Comparison of ENCODE assay signal across 8 cellular contexts in the genomic region with DNA sequence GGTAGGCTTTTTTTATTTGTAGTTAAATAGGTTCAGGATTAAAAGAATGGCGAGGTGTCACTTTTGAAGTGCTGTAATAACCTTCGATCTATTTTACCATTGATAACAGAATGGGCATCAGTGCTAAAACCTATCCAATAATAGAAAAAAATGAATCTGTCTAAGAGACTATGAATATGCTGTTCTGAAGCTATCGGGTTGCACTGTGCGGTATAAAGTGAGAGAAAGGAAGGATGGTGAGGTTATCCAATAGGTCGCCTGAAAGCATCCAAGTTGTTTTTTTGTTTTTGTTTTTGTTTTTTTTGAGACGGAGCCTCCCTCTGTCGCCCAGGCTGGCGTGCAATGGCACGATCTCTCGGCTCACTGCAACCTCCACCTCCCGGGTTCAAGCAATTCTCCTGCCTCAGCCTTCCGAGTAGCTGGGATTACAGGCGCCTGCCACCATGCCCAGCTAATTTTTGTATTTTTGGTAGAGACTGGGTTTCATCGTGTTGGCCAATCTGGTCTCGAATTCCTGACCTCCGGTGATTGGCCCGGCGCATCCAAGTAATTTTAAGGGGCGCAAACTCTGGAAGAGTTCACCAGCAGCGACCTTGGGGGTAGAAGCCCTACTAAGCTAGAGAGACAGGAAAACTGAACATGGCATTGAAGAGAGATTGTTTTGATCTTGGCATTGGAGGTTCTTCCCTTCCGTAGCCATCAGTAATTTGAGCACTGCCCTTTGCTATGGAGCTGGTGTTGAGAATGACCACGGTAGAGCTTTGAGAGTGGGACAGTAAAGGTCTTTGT. TPM values are rescaled to one million over a fixed set of nuclear protein-coding genes. Genes with fewer than 3 reads are reported as not detected.
DNase-seq lines count a peak whose midpoint lies in the region; ATAC-seq, FAIRE-seq and TF ChIP-seq lines count a peak whose summit lies in the region.

No MANE protein-coding gene starts in this region.

- SMC1A ChIA-PET in GM12878 (lab: Charles Lee; ENCODE audit: uncharacterized antibody, unreplicated experiment), result interaction anchor here (0.6 to 19.3 kb wide), 19 partner anchors 9 to 1945 kb away, joined by 3 to 939 read pairs (median 6); a partner anchor contains a TSS

- peak overlapping the region; percentile 67 for H2AFZ ChIP-seq in GM12878 (ENCODE audit: control insufficient read depth, low read depth, low read length)

- in situ Hi-C loops in GM12878 (cut with MboI), result loop anchor here (10.0 to 25.0 kb wide), 2 partner anchors 343 to 1220 kb away; a partner anchor contains a TSS

- TF ChIP-seq CTCF in GM12878 (IDR thresholded peaks at IDR 0.05 in 2 of 3, conservative IDR thresholded peaks at IDR 0.05 in 1 of 3; ENCODE audit: control insufficient read depth in 2 of 3, extremely low read depth in 1 of 3, insufficient read depth in 1 of 3, low read depth in 3 of 3, low read length in 3 of 3), result no peak

- intact Hi-C loops in GM12878 (cut with micrococcal nuclease; ENCODE audit: unreplicated experiment), result loop anchor here (2.0 to 10.0 kb wide), 3 partner anchors 60 to 343 kb away; a partner anchor contains a TSS

- H3K4me2 ChIP-seq in GM12878 (ENCODE audit: control insufficient read depth, insufficient read depth), result peak overlapping the region; percentile 69
- H3K4me2 ChIP-seq in skeletal muscle satellite cell (ENCODE audit: low read length), result peak overlapping the region; percentile 96

- no peaks in the 10 kb centered on the region for H3K9me3 ChIP-seq in GM12878 (replicated peaks; ENCODE audit: control insufficient read depth, insufficient read depth, low read length)
- H3K9me3 ChIP-seq in skeletal muscle satellite cell (replicated peaks; ENCODE audit: low read length), result no peaks in the 10 kb centered on the region

- WGBS in GM12878 (ENCODE audit: insufficient coverage, insufficient replicate concordance, low lambda C conversion rate, missing lambda C conversion rate), result 2% methylated on average over 22 of the region's 22 CpGs

- no peak for TF ChIP-seq RAD21 in GM12878 (IDR thresholded peaks at IDR 0.05; ENCODE audit: insufficient read depth, low read depth, low read length)

- RAD21 ChIA-PET in GM12878 (lab: Charles Lee; ENCODE audit: unreplicated experiment), result interaction anchor here (1.0 to 5.0 kb wide), 21 partner anchors 9 to 300 kb away, joined by 3 to 69 read pairs (median 13); a partner anchor contains a TSS

- H4K20me1 ChIP-seq in GM12878 (ENCODE audit: control insufficient read depth, insufficient read depth), result no peaks in the 10 kb centered on the region

- H3K4me1 ChIP-seq in GM12878 (ENCODE audit: control insufficient read depth, insufficient read depth, low read length) (peaks cover 9% of the 10 kb centered on the region), skeletal muscle satellite cell (ENCODE audit: control insufficient read depth, insufficient read depth, low read length) (peaks cover 3% of the 10 kb centered on the region)

- TF ChIP-seq EP300 in GM12878 (IDR thresholded peaks at IDR 0.05; ENCODE audit: borderline replicate concordance in 1 of 2, control insufficient read depth in 1 of 2, low read depth in 2 of 2, low read length in 2 of 2), result no peak

- BruUV-seq in GM12878 (replicated peaks; lab: Mats Ljungman, UMichigan), result TSS peak; percentile 98

- no peak for FAIRE-seq in GM12878 (lab: Jason Lieb, UNC)

- H3K27me3 ChIP-seq in GM12878 (replicated peaks in 1 of 2; ENCODE audit: control insufficient read depth in 2 of 2, insufficient read depth in 2 of 2, low read length in 1 of 2) (no peaks in the 10 kb centered on the region), skeletal muscle satellite cell (ENCODE audit: control insufficient read depth, insufficient read depth, low read length) (no peaks in the 10 kb centered on the region)

- no peaks in the 10 kb centered on the region for H3K36me3 ChIP-seq in GM12878 (ENCODE audit: control insufficient read depth in 2 of 2, insufficient read depth in 2 of 2, low read length in 1 of 2)
- no peaks in the 10 kb centered on the region for H3K36me3 ChIP-seq in skeletal muscle satellite cell (ENCODE audit: insufficient read depth, low read length)

- peak overlapping the region; percentile 72 for H3K9ac ChIP-seq in GM12878 (ENCODE audit: control insufficient read depth, insufficient read depth, low read length)
- H3K9ac ChIP-seq in skeletal muscle satellite cell (ENCODE audit: low read depth, low read length), result peak overlapping the region; percentile 82

- H3K79me2 ChIP-seq in GM12878 (ENCODE audit: control insufficient read depth, insufficient read depth, low read length), result no peaks in the 10 kb centered on the region

- POLR2A ChIA-PET in GM12878 (lab: Charles Lee), result interaction anchor here (0.6 to 6.2 kb wide), 15 partner anchors 10 to 647 kb away, joined by 3 to 55 read pairs (median 7); a partner anchor contains a TSS

- H3K4me3 ChIP-seq in GM12878 (peak overlapping the region; percentile 77), skeletal muscle satellite cell (ENCODE audit: low read length) (peak overlapping the region; percentile 81)

- CTCF ChIA-PET in GM12878 (lab: Yijun Ruan, JAX), result interaction anchor here (0.8 to 39.0 kb wide), 13 partner anchors 7 to 300 kb away, joined by 3 to 2021 read pairs (median 9); a partner anchor contains a TSS

- H3K27ac ChIP-seq in GM12878 (ENCODE audit: control insufficient read depth, insufficient read depth), result peak overlapping the region; percentile 59

- no peak; the same call in 1 of the 2 replicates for TF ChIP-seq POLR2A in GM12878 (IDR thresholded peaks at IDR 0.05; ENCODE audit: low read depth, low read length)

- peak; percentile 38 for DNase-seq in stimulated activated CD4-positive, alpha-beta T cell treated with anti-CD3 and anti-CD28 coated beads, Interleukin-15, amount 100 ng/mL, for 24 hours
- no peak for DNase-seq in stimulated activated CD4-positive, alpha-beta T cell treated with anti-CD3 and anti-CD28 coated beads, Interleukin-2, amount 100 ng/mL, for 48 hours
- DNase-seq in NOMO-1 treated with dmso at 0.1 percent for 144 hours (lab: John Stamatoyannopoulos, UW; ENCODE audit: unreplicated experiment) (peak; percentile 9), GM12878 (ENCODE audit: low read depth, low spot score) (no peak), iPS-NIHi11 (ENCODE audit: low spot score) (peak; percentile 61), KG1 (lab: John Stamatoyannopoulos, UW) (no peak)

- ATAC-seq in HG03439 (IDR thresholded peaks at IDR 0.05; ENCODE audit: unreplicated experiment), result peak; percentile 18
- peak; percentile 22 for ATAC-seq in GM12878

TF ChIP-seq in GM12878, 131 proteins besides CTCF, POLR2A, EP300 and RAD21 (continues in another document):
- TF ChIP-seq DPF2 (IDR thresholded peaks at IDR 0.05), result no peak
- no peak for TF ChIP-seq SMAD5 (IDR thresholded peaks at IDR 0.05; ENCODE audit: low read depth)
- TF ChIP-seq ZNF274 (IDR thresholded peaks at IDR 0.05; ENCODE audit: insufficient read depth, insufficient read length), result no peak

RNA-seq across cellular contexts. Expression of a gene that starts 8.7 kb away (rescaled TPM):
- 590 and 594 TPM in 2 replicates for total RNA-seq in GM12878 (2013; cell fraction: nucleolus; rRNA removed)
- total RNA-seq in GM12878 (2014; rRNA removed) (36.8 and 43.9 TPM in 2 replicates), GM12878 (2014; rRNA removed; fragmentation: Illumina TruSeq; extraction: Trizol) (36.1 and 37.8 TPM in 2 replicates), GM12878 (2021) (54.5 and 64.5 TPM in 2 replicates)
- polyA plus RNA-seq in GM12878 (2011; ENCODE audit: low read depth), result 12.2 TPM
- polyA plus RNA-seq in GM12878 (2011; rRNA removed) (74.4 and 108 TPM in 2 replicates), GM12878 (2014; fragmentation: Illumina TruSeq; extraction: Trizol) (12.4 and 13.7 TPM in 2 replicates), GM12878 (2014; fragmentation: Nextera tagmentation; extraction: Ambion mirVana) (10 to 100 TPM in 1 of 2 experiments, 1 to 10 TPM in 1; 2.5 to 11.5 TPM), GM12878 (2014; rRNA removed) (20.5 and 20.6 TPM in 2 replicates), GM12878 (2016; fragmentation: Nextera tagmentation; extraction: Ambion mirVana) (10 to 100 TPM; 22.3 to 23.2 TPM)
- polyA plus RNA-seq in GM12878 (2011; cell fraction: cytosol; rRNA removed), result 22.1 and 23.4 TPM in 2 replicates
- polyA plus RNA-seq in GM12878 (2011; cell fraction: nucleus; rRNA removed), result 82.8 and 85.3 TPM in 2 replicates
- 17.2 and 22.3 TPM in 2 replicates for polyA plus RNA-seq in GM12878 (2012)
- polyA minus RNA-seq in GM12878 (2011; rRNA and poly(A)+ RNA removed), result 148 and 214 TPM in 2 replicates
- 33.7 and 38.1 TPM in 2 replicates for polyA minus RNA-seq in GM12878 (2011; cell fraction: cytosol; rRNA and poly(A)+ RNA removed)
- polyA minus RNA-seq in GM12878 (2011; cell fraction: nucleus; rRNA and poly(A)+ RNA removed), result 161 and 227 TPM in 2 replicates
- 15.1 and 21.5 TPM in 2 replicates for total RNA-seq in skeletal muscle satellite cell (2012; rRNA removed)

RNA-seq across cellular contexts. Expression of a gene that starts 12.9 kb away (rescaled TPM):
- total RNA-seq in GM12878 (2013; cell fraction: nucleolus; rRNA removed), result 98.5 and 110 TPM in 2 replicates
- total RNA-seq in GM12878 (2014; rRNA removed) (13.9 and 16.3 TPM in 2 replicates), GM12878 (2014; rRNA removed; fragmentation: Illumina TruSeq; extraction: Trizol) (8.5 and 9.2 TPM in 2 replicates), GM12878 (2021) (33.5 and 38.1 TPM in 2 replicates)
- 8.3 TPM for polyA plus RNA-seq in GM12878 (2011; ENCODE audit: low read depth)
- polyA plus RNA-seq in GM12878 (2011; rRNA removed) (15.9 and 33.9 TPM in 2 replicates), GM12878 (2014; fragmentation: Illumina TruSeq; extraction: Trizol) (10.2 and 14.4 TPM in 2 replicates), GM12878 (2014; fragmentation: Nextera tagmentation; extraction: Ambion mirVana) (1 to 10 TPM; 2.2 to 5.0 TPM), GM12878 (2014; rRNA removed) (23.8 and 28.2 TPM in 2 replicates), GM12878 (2016; fragmentation: Nextera tagmentation; extraction: Ambion mirVana) (1 to 10 TPM; 6.0 to 8.2 TPM)
- 33.1 and 36.7 TPM in 2 replicates for polyA plus RNA-seq in GM12878 (2011; cell fraction: cytosol; rRNA removed)
- polyA plus RNA-seq in GM12878 (2011; cell fraction: nucleus; rRNA removed), result 55.9 and 60.7 TPM in 2 replicates
- polyA plus RNA-seq in GM12878 (2012), result 10.1 and 10.7 TPM in 2 replicates
- polyA minus RNA-seq in GM12878 (2011; rRNA and poly(A)+ RNA removed), result 69.9 and 86.4 TPM in 2 replicates
- polyA minus RNA-seq in GM12878 (2011; cell fraction: cytosol; rRNA and poly(A)+ RNA removed), result 37.2 and 39.0 TPM in 2 replicates
- 38.8 and 80.3 TPM in 2 replicates for polyA minus RNA-seq in GM12878 (2011; cell fraction: nucleus; rRNA and poly(A)+ RNA removed)
- total RNA-seq in skeletal muscle satellite cell (2012; rRNA removed), result 2.8 and 3.5 TPM in 2 replicates

Comparison
In these comparisons a context has a peak if more than half of its experiments do, and no peak if none do; other contexts are left out.
1. DNase-seq: peak in stimulated activated CD4-positive, alpha-beta T cell treated with anti-CD3 and anti-CD28 coated beads, Interleukin-15, amount 100 ng/mL, for 24 hours (single experiment), NOMO-1 treated with dmso at 0.1 percent for 144 hours (single experiment) and iPS-NIHi11 (single experiment); none in stimulated activated CD4-positive, alpha-beta T cell treated with anti-CD3 and anti-CD28 coated beads, Interleukin-2, amount 100 ng/mL, for 48 hours (0 of 2), GM12878 (single experiment) and KG1 (single experiment).